ENCODE assay signal across 1 cellular context in the genomic region with DNA sequence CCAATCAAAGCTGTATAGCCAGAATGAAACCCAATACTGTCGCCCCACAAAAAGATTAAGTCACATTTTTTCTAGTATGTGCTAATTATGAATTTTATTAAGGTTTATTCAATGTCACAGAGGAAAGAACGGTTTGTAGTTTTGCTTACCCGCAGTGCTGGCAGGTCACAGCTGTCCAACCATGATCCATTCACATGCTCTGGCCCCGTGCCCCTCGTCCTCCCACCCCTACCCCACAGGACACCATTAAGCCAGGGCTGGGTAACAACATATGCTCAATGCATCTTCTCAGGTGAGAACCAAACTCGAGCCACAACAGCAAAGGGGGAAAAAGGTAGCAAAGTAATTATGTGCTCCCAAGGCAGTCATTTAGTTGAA.
TF ChIP-seq lines count a peak whose summit lies in the region.

No MANE protein-coding gene starts in this region.

TF ChIP-seq in endothelial cell of umbilical vein, 7 proteins besides CTCF, POLR2A, EP300 and RAD21:
- TF ChIP-seq, protein P1, sequence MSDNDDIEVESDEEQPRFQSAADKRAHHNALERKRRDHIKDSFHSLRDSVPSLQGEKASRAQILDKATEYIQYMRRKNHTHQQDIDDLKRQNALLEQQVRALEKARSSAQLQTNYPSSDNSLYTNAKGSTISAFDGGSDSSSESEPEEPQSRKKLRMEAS (IDR thresholded peaks at IDR 0.05; ENCODE audit: insufficient read depth, insufficient read length), result no peak
